In the genomic region with DNA sequence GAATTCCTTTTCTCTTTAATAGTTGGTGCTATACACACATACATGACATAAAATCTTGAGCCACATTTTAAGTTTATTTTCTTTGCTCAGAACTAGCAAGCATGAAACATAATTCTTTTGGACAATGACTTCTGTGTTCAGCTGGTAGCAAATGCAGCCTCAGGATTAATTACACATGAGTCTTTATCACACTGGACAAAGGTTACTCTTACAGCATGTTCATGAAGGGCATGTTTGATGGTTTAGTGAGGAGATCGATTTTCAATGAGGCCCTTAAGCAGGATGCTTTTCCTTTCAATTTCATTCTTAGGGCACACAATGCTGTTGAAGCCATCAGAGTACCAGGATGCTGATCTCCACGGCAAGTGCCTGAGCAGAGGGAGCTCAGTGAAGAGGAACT, we compare ENCODE assay signal across 16 cellular contexts.
DNase-seq lines count a peak whose midpoint lies in the region; ATAC-seq and TF ChIP-seq lines count a peak whose summit lies in the region.
"Had no signal": no experiment of that assay in that cellular context is flagged by ENCODE, and none has a peak within 500 bp of the region (broad histone marks: within the 10 kb centered on the region; RNA-seq: fewer than 3 reads in every experiment).

No MANE protein-coding gene starts in this region.

- DNase-seq in Calu3 (peak; percentile 21), NCI-H2029 treated with DMSO at 0.1 percent for 48 hours (lab: John Stamatoyannopoulos, UW) (peak; percentile 18), neural progenitor cell (ENCODE audit: low spot score) (no peak), ACHN (no peak), D341Med (ENCODE audit: low spot score) (no peak), dorsolateral prefrontal cortex (no peak)
- DNase-seq: CD4-positive, CD25-positive, alpha-beta regulatory T cell; DND-41; GDM1; KBM-7; NCI-H1048; NCI-H187; SW 1271 had no signal

- ATAC-seq in GM18498 (IDR thresholded peaks at IDR 0.05; ENCODE audit: unreplicated experiment): no peak
- ATAC-seq: GM23338 had no signal

- peaks cover 2% of the 10 kb centered on the region for H3K9me3 Mint-ChIP-seq in Calu3 (ENCODE audit: low read depth, unreplicated experiment)
- no peaks in the 10 kb centered on the region for H3K9me3 Mint-ChIP-seq in neural progenitor cell

- H3K4me1 ChIP-seq in duodenal mucosa (ENCODE audit: control insufficient read depth in 1 of 2, insufficient read depth in 2 of 2, low read length in 2 of 2): peaks cover 14 to 19% of the 10 kb centered on the region in 2 donors
- H3K4me1 ChIP-seq in neural progenitor cell: no peaks in the 10 kb centered on the region

- H3K4me3 Mint-ChIP-seq in Calu3 (ENCODE audit: low read depth, unreplicated experiment) (peak overlapping the region; percentile 29), neural progenitor cell (no peak overlapping the region)
- H3K4me3 Mint-ChIP-seq: CD4-positive, CD25-positive, alpha-beta regulatory T cell; GM23338 had no signal

- peak overlapping the region; percentile 30 for H2AFZ ChIP-seq in neural progenitor cell (replicated peaks)
- H2AFZ ChIP-seq: GM23338 had no signal

- H3K27me3 ChIP-seq in duodenal mucosa (ENCODE audit: control insufficient read depth in 1 of 2, insufficient read depth in 2 of 2, low read length in 2 of 2) (no peaks in the 10 kb centered on the region), neural progenitor cell (no peaks in the 10 kb centered on the region), dorsolateral prefrontal cortex (no peaks in the 10 kb centered on the region)

- BruUV-seq in Calu3 (replicated peaks; lab: Mats Ljungman, UMichigan): no TSS peak

- H3K4me2 ChIP-seq in neural progenitor cell: no peak overlapping the region
- H3K4me2 ChIP-seq: GM23338 had no signal

- no peaks in the 10 kb centered on the region for H4K20me1 ChIP-seq in neural progenitor cell (ENCODE audit: low read depth)

- peak overlapping the region; percentile 11 to 42 for H3K4me3 ChIP-seq in duodenal mucosa (ENCODE audit: low read depth in 1 of 2, low read length in 2 of 2)
- no peak overlapping the region for H3K4me3 ChIP-seq in neural progenitor cell
- H3K4me3 ChIP-seq in dorsolateral prefrontal cortex: no peak overlapping the region
- H3K4me3 ChIP-seq: GM23338 had no signal

- H3K36me3 Mint-ChIP-seq in Calu3 (ENCODE audit: insufficient read depth, unreplicated experiment) (peaks cover 6% of the 10 kb centered on the region), neural progenitor cell (no peaks in the 10 kb centered on the region)
- H3K36me3 Mint-ChIP-seq: CD4-positive, CD25-positive, alpha-beta regulatory T cell had no signal

- H3K27ac Mint-ChIP-seq in Calu3 (ENCODE audit: unreplicated experiment) (peak overlapping the region; percentile 9), neural progenitor cell (no peak overlapping the region)
- H3K27ac Mint-ChIP-seq: CD4-positive, CD25-positive, alpha-beta regulatory T cell; GM23338 had no signal

- CTCF ChIA-PET in Calu3 (lab: Charles Lee): interaction anchor here (1.3 kb wide), 1 partner anchor 53 kb away, joined by 3 read pairs; no protein-coding TSS in a partner anchor

- no peaks in the 10 kb centered on the region for H3K36me3 ChIP-seq in duodenal mucosa (ENCODE audit: control insufficient read depth in 1 of 2, insufficient read depth in 2 of 2, low read length in 2 of 2)
- H3K36me3 ChIP-seq in neural progenitor cell: no peaks in the 10 kb centered on the region

- intact Hi-C loops in Calu3 (cut with micrococcal nuclease; ENCODE audit: unreplicated experiment): loop anchor here (10.0 kb wide), 1 partner anchor 119 kb away; no protein-coding TSS in a partner anchor
- intact Hi-C loops in dorsolateral prefrontal cortex (cut with DNase I): no loop called here

- no peaks in the 10 kb centered on the region for H3K79me2 ChIP-seq in neural progenitor cell (ENCODE audit: low read depth)

- in situ Hi-C loops in ACHN (cut with HindIII; ENCODE audit: low pct_ligation_motif_present, low pct_unique_long_range_greater_than_20kb, low sequenced_read_pairs): no loop called here

- no peaks in the 10 kb centered on the region for H3F3A ChIP-seq in neural progenitor cell (ENCODE audit: low read depth)

- no peak overlapping the region for H3K27ac ChIP-seq in duodenal mucosa (ENCODE audit: low read depth, low read length)
- no peak overlapping the region for H3K27ac ChIP-seq in neural progenitor cell
- H3K27ac ChIP-seq in dorsolateral prefrontal cortex: no peak overlapping the region

- H3K27me3 Mint-ChIP-seq in Calu3 (ENCODE audit: unreplicated experiment) (no peaks in the 10 kb centered on the region), neural progenitor cell (ENCODE audit: insufficient read depth, low read depth) (no peaks in the 10 kb centered on the region)

- no peak overlapping the region for H3K9ac ChIP-seq in duodenal mucosa (ENCODE audit: low read depth in 1 of 2, low read length in 2 of 2)
- H3K9ac ChIP-seq in neural progenitor cell: no peak overlapping the region

- no peaks in the 10 kb centered on the region for H3K9me3 ChIP-seq in duodenal mucosa (ENCODE audit: control insufficient read depth in 1 of 2, low read length in 2 of 2)
- no peaks in the 10 kb centered on the region for H3K9me3 ChIP-seq in neural progenitor cell (ENCODE audit: low read depth)

- H3K4me1 Mint-ChIP-seq in Calu3 (ENCODE audit: low read depth, unreplicated experiment): peaks cover 51% of the 10 kb centered on the region
- no peaks in the 10 kb centered on the region for H3K4me1 Mint-ChIP-seq in neural progenitor cell
- H3K4me1 Mint-ChIP-seq: CD4-positive, CD25-positive, alpha-beta regulatory T cell had no signal

- TF ChIP-seq CTCF in Calu3 (IDR thresholded peaks at IDR 0.05; ENCODE audit: unreplicated experiment) (no peak), neural progenitor cell (IDR thresholded peaks at IDR 0.05) (no peak), dorsolateral prefrontal cortex (IDR thresholded peaks at IDR 0.05 in 54 of 56, conservative IDR thresholded peaks at IDR 0.05 in 2 of 56; ENCODE audit: low read depth in 1 of 56, partially characterized antibody in 56 of 56) (no peak)

Comparison
In these comparisons a context has a peak if more than half of its experiments do, and no peak if none do; other contexts are left out.
1. DNase-seq: peak in Calu3 (single experiment) and NCI-H2029 treated with DMSO at 0.1 percent for 48 hours (single experiment); none in neural progenitor cell (single experiment), ACHN (single experiment), D341Med (single experiment) and dorsolateral prefrontal cortex (0 of 10).
2. H3K4me3 ChIP-seq: peak in duodenal mucosa (2 of 2); none in neural progenitor cell (single experiment) and dorsolateral prefrontal cortex (0 of 59).